ENCODE assay signal across 14 cellular contexts in the genomic region with DNA sequence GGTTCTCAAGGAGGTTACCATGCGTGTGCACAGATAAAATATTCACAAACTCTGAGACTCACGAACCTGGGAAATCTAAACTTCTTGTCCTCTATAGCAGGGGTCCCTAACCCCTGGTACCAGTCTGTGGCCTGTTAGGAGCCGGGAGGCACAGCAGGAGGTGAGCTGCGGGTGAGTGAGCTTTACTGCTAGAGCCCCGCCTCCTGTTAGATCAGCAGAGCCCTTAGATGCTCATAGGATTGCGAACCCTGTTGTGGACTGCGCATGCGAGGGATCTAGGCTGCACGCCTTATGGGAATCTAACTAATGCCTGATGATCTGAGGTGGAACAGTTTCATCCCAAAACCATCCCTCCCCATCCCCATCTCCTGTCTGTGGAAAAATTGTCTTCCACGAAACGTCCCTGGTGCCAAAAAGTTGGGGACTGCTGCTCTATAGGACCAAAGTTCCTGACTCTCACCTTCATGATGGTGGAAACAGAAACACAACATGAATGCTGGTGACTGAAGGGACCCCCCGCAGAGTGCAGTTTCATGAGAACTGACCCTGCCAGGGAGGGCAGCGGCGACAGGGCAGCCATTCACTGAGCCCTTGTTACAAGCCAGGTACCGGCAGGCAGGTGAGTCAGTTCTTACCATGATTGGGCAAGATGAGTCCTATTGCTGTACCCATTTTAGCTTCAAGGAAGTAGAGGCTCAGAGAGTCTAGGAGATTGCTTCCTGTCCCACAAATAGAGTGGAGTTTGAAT.
DNase-seq lines count a peak whose midpoint lies in the region; TF ChIP-seq lines count a peak whose summit lies in the region.
"Had no signal": no experiment of that assay in that cellular context is flagged by ENCODE, and none has a peak within 500 bp of the region (broad histone marks: within the 10 kb centered on the region; RNA-seq: fewer than 3 reads in every experiment).

No MANE protein-coding gene starts in this region.

- peak; percentile 36 for DNase-seq in activated CD8-positive, alpha-beta memory T cell treated with anti-CD3 and anti-CD28 coated beads, Interleukin-2, amount 50 U/mL, for 48 hours
- DNase-seq in activated CD8-positive, alpha-beta memory T cell treated with anti-CD3 and anti-CD28 coated beads for 24 hours = no peak
- DNase-seq in ecto neural progenitor cell (ENCODE audit: low spot score) = peak; percentile 42
- DNase-seq in mesenteric fat pad (ENCODE audit: low spot score) = peak; percentile 49
- no peak for DNase-seq in PC-9
- no peak for DNase-seq in transverse colon
- DNase-seq in NCI-H1092 (lab: John Stamatoyannopoulos, UW) = no peak
- no peak for DNase-seq in T-helper 1 cell
- DNase-seq: C1 segment of cervical spinal cord, KBM-7, NCI-H1048, NCI-H1694 treated with DMSO at 0.1 percent for 48 hours, NCI-H345, NCI-H526 treated with DMSO at 0.1 percent for 48 hours had no signal

- H3K36me3 ChIP-seq in PC-9 (ENCODE audit: low read depth) (no peaks in the 10 kb centered on the region), transverse colon (no peaks in the 10 kb centered on the region)

- no peak for TF ChIP-seq CTCF in PC-9 (conservative IDR thresholded peaks at IDR 0.05)
- no peak for TF ChIP-seq CTCF in transverse colon (IDR thresholded peaks at IDR 0.05)

- H3K27me3 ChIP-seq in PC-9 (ENCODE audit: insufficient read depth, low read depth) (no peaks in the 10 kb centered on the region), transverse colon (no peaks in the 10 kb centered on the region)

- H3K79me2 ChIP-seq in PC-9 (ENCODE audit: low read depth) = no peaks in the 10 kb centered on the region

- H3K4me2 ChIP-seq in PC-9 = no peak overlapping the region

- TF ChIP-seq EP300 in transverse colon (IDR thresholded peaks at IDR 0.05; ENCODE audit: low read depth) = no peak

- H4K20me1 ChIP-seq in PC-9 (ENCODE audit: insufficient read depth) = no peaks in the 10 kb centered on the region

- H3K9me3 ChIP-seq in PC-9 (ENCODE audit: insufficient read depth, low read depth) (no peaks in the 10 kb centered on the region), transverse colon (no peaks in the 10 kb centered on the region)

- no peak overlapping the region for H2AFZ ChIP-seq in PC-9

- no peaks in the 10 kb centered on the region for H3F3A ChIP-seq in PC-9 (ENCODE audit: insufficient read depth, low read depth)

- BruUV-seq in PC-9 (replicated peaks; lab: Mats Ljungman, UMichigan) = no TSS peak

- intact Hi-C loops in PC-9 (cut with micrococcal nuclease; ENCODE audit: unreplicated experiment) (no loop called here), transverse colon (cut with DNase I; ENCODE audit: low total_unique reads) (no loop called here)

- POLR2A ChIA-PET in PC-9 (lab: Charles Lee; ENCODE audit: unreplicated experiment) = no interaction called here

- H3K4me3 ChIP-seq in PC-9 (no peak overlapping the region), transverse colon (no peak overlapping the region)

- no peaks in the 10 kb centered on the region; the same call in 1 of the 2 replicates for H3K4me1 ChIP-seq in PC-9 (replicated peaks; ENCODE audit: insufficient read depth)
- peaks cover 0 to 4% (median 0%) of the 10 kb centered on the region in 4 donors for H3K4me1 ChIP-seq in transverse colon

- CTCF ChIA-PET in PC-9 (lab: Charles Lee) = no interaction called here

- no peaks in the 10 kb centered on the region for H3K9me2 ChIP-seq in PC-9 (ENCODE audit: insufficient read depth)

- WGBS in transverse colon (ENCODE audit: low coverage in 1 of 2), 2 donors = 94% methylated on average over 15 of the region's 15 CpGs; no CpG with 5 or more reads in 1 of the 2 donors

- H3K27ac ChIP-seq in PC-9 (no peak overlapping the region), transverse colon (no peak overlapping the region)

- no peak for TF ChIP-seq POLR2A in transverse colon (IDR thresholded peaks at IDR 0.05)

- in situ Hi-C loops in transverse colon (cut with MboI; ENCODE audit: low pct_ligation_motif_present in 1 of 4, low pct_unique_long_range_greater_than_20kb in 1 of 4, low sequenced_read_pairs in 3 of 4) = no loop called here

Comparison
In these comparisons a context has a peak if more than half of its experiments do, and no peak if none do; other contexts are left out.
1. DNase-seq: peak in activated CD8-positive, alpha-beta memory T cell treated with anti-CD3 and anti-CD28 coated beads, Interleukin-2, amount 50 U/mL, for 48 hours (single experiment), ecto neural progenitor cell (single experiment) and mesenteric fat pad (single experiment); none in activated CD8-positive, alpha-beta memory T cell treated with anti-CD3 and anti-CD28 coated beads for 24 hours (single experiment), PC-9 (0 of 2), transverse colon (single experiment), NCI-H1092 (single experiment) and T-helper 1 cell (0 of 5).